ENCODE assay signal across 9 cellular contexts in genomic region chr1:26305667-26306289, GRCh38. TPM values are rescaled to one million over a fixed set of nuclear protein-coding genes. Genes with fewer than 3 reads are reported as not detected.
DNase-seq lines count a peak whose midpoint lies in the region; ATAC-seq, FAIRE-seq and TF ChIP-seq lines count a peak whose summit lies in the region.
"Had no signal": no experiment of that assay in that cellular context is flagged by ENCODE, and none has a peak within 500 bp of the region (broad histone marks: within the 10 kb centered on the region; RNA-seq: fewer than 3 reads in every experiment).

No MANE protein-coding gene starts in this region.

- POLR2A ChIA-PET in CD4-positive, alpha-beta memory T cell (lab: Charles Lee; ENCODE audit: partially characterized antibody): interaction anchor here (1.4 to 38.6 kb wide), 5 partner anchors 6 to 70 kb away, joined by 4 to 3358 read pairs (median 13); partner anchors contain the start of genes CD52, SH3BGRL3 and UBXN11
- POLR2A ChIA-PET in activated B cell treated with CpG ODN at 0.5 μM for 24 hours (lab: Charles Lee): interaction anchor here (1.3 to 4.0 kb wide), 4 partner anchors 9 to 15 kb away, joined by 4 to 76 read pairs (median 17); no protein-coding TSS in a partner anchor

- H3K27ac ChIP-seq in CD4-positive, alpha-beta memory T cell (ENCODE audit: low read depth, low read length): peak overlapping the region; percentile 74
- H3K27ac ChIP-seq in keratinocyte (ENCODE audit: control insufficient read depth, insufficient read depth, low read length) (peak overlapping the region; percentile 85), thoracic aorta (peak overlapping the region; percentile 34 to 45)

- peaks cover 3% of the 10 kb centered on the region for H3K79me2 ChIP-seq in keratinocyte (ENCODE audit: control insufficient read depth, insufficient read depth, low read length)

- peaks cover 25 to 39% (median 32%) of the 10 kb centered on the region in 4 donors for H3K4me1 Mint-ChIP-seq in CD4-positive, alpha-beta memory T cell
- H3K4me1 Mint-ChIP-seq in activated B cell treated with CpG ODN at 0.5 μM for 24 hours: peaks cover 28% of the 10 kb centered on the region

- H3K4me3 ChIP-seq in CD4-positive, alpha-beta memory T cell (ENCODE audit: low read length in 2 of 2): peak overlapping the region; percentile 69 to 86
- peak overlapping the region; percentile 80 to 99 (median 97) for H3K4me3 ChIP-seq in keratinocyte (ENCODE audit: control insufficient read depth in 2 of 3, extremely low read depth in 1 of 3, insufficient read depth in 2 of 3, low read depth in 1 of 3, low read length in 3 of 3)
- peak overlapping the region; percentile 80 for H3K4me3 ChIP-seq in thoracic aorta

- no peaks in the 10 kb centered on the region for H3K27me3 Mint-ChIP-seq in CD4-positive, alpha-beta memory T cell
- no peaks in the 10 kb centered on the region for H3K27me3 Mint-ChIP-seq in activated B cell treated with CpG ODN at 0.5 μM for 24 hours

- H3K9ac ChIP-seq in keratinocyte (ENCODE audit: control insufficient read depth, extremely low read depth, insufficient read depth, low read length): peak overlapping the region; percentile 90

- no peaks in the 10 kb centered on the region for H3K27me3 ChIP-seq in CD4-positive, alpha-beta memory T cell (ENCODE audit: insufficient read depth, low read length)
- H3K27me3 ChIP-seq in keratinocyte (ENCODE audit: control insufficient read depth, extremely low read depth, insufficient read depth, low read length) (no peaks in the 10 kb centered on the region), thoracic aorta (replicated peaks; ENCODE audit: insufficient read depth) (no peaks in the 10 kb centered on the region)

- peaks cover 0 to 3% of the 10 kb centered on the region in 2 donors for H3K36me3 Mint-ChIP-seq in CD4-positive, alpha-beta memory T cell
- peaks cover 4% of the 10 kb centered on the region for H3K36me3 Mint-ChIP-seq in activated B cell treated with CpG ODN at 0.5 μM for 24 hours (ENCODE audit: low read depth)

- H3K4me2 ChIP-seq in keratinocyte (ENCODE audit: control insufficient read depth, extremely low read depth, insufficient read depth, low read depth, low read length): peak overlapping the region; percentile 92

- no peaks in the 10 kb centered on the region for H3K9me1 ChIP-seq in keratinocyte (ENCODE audit: control insufficient read depth, extremely low read depth, insufficient read depth, low read length)

- H4K20me1 ChIP-seq in keratinocyte (ENCODE audit: control insufficient read depth, extremely low read depth, insufficient read depth, low read length): no peaks in the 10 kb centered on the region

- H3K9me3 ChIP-seq in CD4-positive, alpha-beta memory T cell (ENCODE audit: control insufficient read depth in 1 of 2, low read length in 2 of 2): no peaks in the 10 kb centered on the region
- H3K9me3 ChIP-seq in keratinocyte (ENCODE audit: control insufficient read depth, low read depth, low read length) (no peaks in the 10 kb centered on the region), thoracic aorta (no peaks in the 10 kb centered on the region)

- TF ChIP-seq CTCF in activated B cell treated with CpG ODN at 0.5 μM for 24 hours (IDR thresholded peaks at IDR 0.05) (no peak), keratinocyte (optimal IDR thresholded peaks at IDR 0.05 in 1 of 3, IDR thresholded peaks at IDR 0.05 in 1 of 3, conservative IDR thresholded peaks at IDR 0.05 in 1 of 3; ENCODE audit: extremely low read depth in 1 of 3, insufficient read depth in 2 of 3, low read length in 3 of 3) (no peak), thoracic aorta (IDR thresholded peaks at IDR 0.05) (no peak)

- H3K36me3 ChIP-seq in CD4-positive, alpha-beta memory T cell (ENCODE audit: insufficient read depth, low read length): no peaks in the 10 kb centered on the region
- H3K36me3 ChIP-seq in keratinocyte (ENCODE audit: control insufficient read depth in 2 of 2, extremely low read depth in 1 of 2, insufficient read depth in 2 of 2, low read length in 2 of 2): no peaks in the 10 kb centered on the region
- H3K36me3 ChIP-seq in thoracic aorta: peaks cover 2% of the 10 kb centered on the region

- no peak for DNase-seq in CD4-positive, alpha-beta memory T cell
- DNase-seq in activated B cell treated with CpG ODN at 0.5 μM for 24 hours (no peak), keratinocyte (ENCODE audit: low read depth, low spot score) (no peak), thoracic aorta (ENCODE audit: low spot score) (no peak), SK-N-DZ (ENCODE audit: low spot score) (no peak), kidney tubule cell (ENCODE audit: low spot score) (no peak)

- peak overlapping the region; percentile 99 for H2AFZ ChIP-seq in keratinocyte (ENCODE audit: control insufficient read depth, low read length)

- peak overlapping the region; percentile 92 to 99 (median 98) for H3K27ac Mint-ChIP-seq in CD4-positive, alpha-beta memory T cell
- H3K27ac Mint-ChIP-seq in activated B cell treated with CpG ODN at 0.5 μM for 24 hours: peak overlapping the region; percentile 94

- no peak for FAIRE-seq in keratinocyte (lab: Jason Lieb, UNC)

- H3K9me3 Mint-ChIP-seq in CD4-positive, alpha-beta memory T cell: peaks cover 0 to 2% (median 0%) of the 10 kb centered on the region in 8 donors
- no peaks in the 10 kb centered on the region for H3K9me3 Mint-ChIP-seq in activated B cell treated with CpG ODN at 0.5 μM for 24 hours

- intact Hi-C loops in CD4-positive, alpha-beta memory T cell (cut with micrococcal nuclease): loop anchor here (1.0 kb wide), 1 partner anchor 168 kb away; no protein-coding TSS in a partner anchor
- intact Hi-C loops in activated B cell treated with CpG ODN at 0.5 μM for 24 hours (cut with micrococcal nuclease): loop anchor here (1.0 kb wide), 2 partner anchors 10 to 16 kb away; no protein-coding TSS in a partner anchor

- H3K4me3 Mint-ChIP-seq in CD4-positive, alpha-beta memory T cell: peak overlapping the region; percentile 95 to 99 (median 98)
- peak overlapping the region; percentile 99 for H3K4me3 Mint-ChIP-seq in activated B cell treated with CpG ODN at 0.5 μM for 24 hours

- ATAC-seq in HG03060 (IDR thresholded peaks at IDR 0.05; ENCODE audit: low read depth, unreplicated experiment) (peak; percentile 3), activated B cell treated with CpG ODN at 0.5 μM for 24 hours (ENCODE audit: low read depth) (no peak), thoracic aorta (ENCODE audit: insufficient number of reproducible peaks, low FRiP score, low read depth) (no peak), HG02938 (IDR thresholded peaks at IDR 0.05; ENCODE audit: unreplicated experiment) (no peak)

- dilution Hi-C loops in keratinocyte (cut with MboI; ENCODE audit: extremely low pct_ligation_motif_present, low sequenced_read_pairs): no loop called here

- peaks cover 42% of the 10 kb centered on the region for H3K4me1 ChIP-seq in CD4-positive, alpha-beta memory T cell (ENCODE audit: insufficient read depth, low read length)
- H3K4me1 ChIP-seq in keratinocyte (ENCODE audit: control insufficient read depth, extremely low read depth, insufficient read depth, low read length): peaks cover 12% of the 10 kb centered on the region
- peaks cover 7 to 12% of the 10 kb centered on the region in 2 donors for H3K4me1 ChIP-seq in thoracic aorta (ENCODE audit: control insufficient read depth in 1 of 2, low read depth in 2 of 2)

- CTCF ChIA-PET in CD4-positive, alpha-beta memory T cell (lab: Charles Lee; ENCODE audit: partially characterized antibody): interaction anchor here (1.1 to 25.6 kb wide), 3 partner anchors 9 to 22 kb away, joined by 3 to 1027 read pairs (median 128); partner anchors contain the start of genes CD52 and SH3BGRL3
- CTCF ChIA-PET in activated B cell treated with CpG ODN at 0.5 μM for 24 hours (lab: Charles Lee): interaction anchor here (1.0 kb wide), 1 partner anchor 16 kb away, joined by 3 read pairs; no protein-coding TSS in a partner anchor

RNA-seq across cellular contexts. Expression of gene UBXN11, which starts 0.7 kb away (rescaled TPM):
- total RNA-seq in CD4-positive, alpha-beta memory T cell: 100 to 1,000 TPM; 115 to 117 TPM
- 10 to 100 TPM; 13.3 to 17.4 TPM for polyA plus RNA-seq in CD4-positive, alpha-beta memory T cell
- total RNA-seq in activated B cell treated with CpG ODN at 0.5 μM for 24 hours: 35.5 and 36.9 TPM in 2 replicates
- 5.2 to 6.8 TPM (median 6.6 TPM) in 3 replicates for polyA plus RNA-seq in keratinocyte
- 6.8 TPM for polyA plus RNA-seq in keratinocyte (2011; ENCODE audit: low read depth)
- polyA plus RNA-seq in keratinocyte (2011; cell fraction: cytosol; rRNA removed): 1.5 and 2.1 TPM in 2 replicates
- 28.1 and 28.2 TPM in 2 replicates for polyA plus RNA-seq in keratinocyte (2011; cell fraction: nucleus; rRNA removed)
- polyA plus RNA-seq in keratinocyte (2012; ENCODE audit: low replicate concordance): 5.4 and 7.6 TPM in 2 replicates
- polyA minus RNA-seq in keratinocyte: 2.7 to 6.8 TPM (median 4.3 TPM) in 3 replicates
- polyA minus RNA-seq in keratinocyte (2011; cell fraction: cytosol; rRNA and poly(A)+ RNA removed): 3.1 TPM
- 3.5 and 4.0 TPM in 2 replicates for polyA minus RNA-seq in keratinocyte (2011; cell fraction: nucleus; rRNA and poly(A)+ RNA removed)
- 10 to 100 TPM in 1 of 2 donors, 1 to 10 TPM in 1; 9.6 to 23.2 TPM for total RNA-seq in thoracic aorta
- 4.8 and 5.1 TPM in 2 replicates for polyA plus RNA-seq in SK-N-DZ (2014; cell fraction: cytosol; rRNA removed)
- 52.0 and 62.5 TPM in 2 replicates for polyA plus RNA-seq in SK-N-DZ (2014; cell fraction: nucleus; rRNA removed)

RNA-seq across cellular contexts. Expression of gene CD52, which starts 12.0 kb away (rescaled TPM):
- 1,000 to 10,000 TPM; 1,302 to 1,324 TPM for total RNA-seq in CD4-positive, alpha-beta memory T cell
- polyA plus RNA-seq in CD4-positive, alpha-beta memory T cell: over 10,000 TPM in 1 of 2 donors, 1,000 to 10,000 TPM in 1; 8,660 to 12,303 TPM
- total RNA-seq in activated B cell treated with CpG ODN at 0.5 μM for 24 hours: 449 and 499 TPM in 2 replicates
- polyA plus RNA-seq in keratinocyte: 0.22 to 0.27 TPM in 2 of 3 replicates, not detected in the other
- not detected for polyA plus RNA-seq in keratinocyte (2011; ENCODE audit: low read depth)
- polyA plus RNA-seq in keratinocyte (2011; cell fraction: cytosol; rRNA removed): not detected in 2 replicates
- polyA plus RNA-seq in keratinocyte (2011; cell fraction: nucleus; rRNA removed): not detected in 2 replicates
- 0.69 TPM in 1 of 2 replicates, not detected in the other for polyA plus RNA-seq in keratinocyte (2012; ENCODE audit: low replicate concordance)
- 1.5 TPM in 1 of 3 replicates, not detected in the others for polyA minus RNA-seq in keratinocyte
- not detected for polyA minus RNA-seq in keratinocyte (2011; cell fraction: cytosol; rRNA and poly(A)+ RNA removed)
- not detected in 2 replicates for polyA minus RNA-seq in keratinocyte (2011; cell fraction: nucleus; rRNA and poly(A)+ RNA removed)
- 1 to 10 TPM in 1 of 2 donors, not detected in 1; 2.7 TPM for total RNA-seq in thoracic aorta
- polyA plus RNA-seq in SK-N-DZ (2014; cell fraction: cytosol; rRNA removed): not detected in 2 replicates
- not detected in 2 replicates for polyA plus RNA-seq in SK-N-DZ (2014; cell fraction: nucleus; rRNA removed)
- total RNA-seq: HT1080 had no signal

RNA-seq across cellular contexts. Expression of gene SH3BGRL3, which starts 25.9 kb away (rescaled TPM):
- total RNA-seq in CD4-positive, alpha-beta memory T cell: 100 to 1,000 TPM; 293 to 305 TPM
- polyA plus RNA-seq in CD4-positive, alpha-beta memory T cell: 1,000 to 10,000 TPM in 1 of 2 donors, 100 to 1,000 TPM in 1; 979 to 1,531 TPM
- 265 and 285 TPM in 2 replicates for total RNA-seq in activated B cell treated with CpG ODN at 0.5 μM for 24 hours
- 175 to 234 TPM (median 196 TPM) in 3 replicates for polyA plus RNA-seq in keratinocyte
- polyA plus RNA-seq in keratinocyte (2011; ENCODE audit: low read depth): 246 TPM
- polyA plus RNA-seq in keratinocyte (2011; cell fraction: cytosol; rRNA removed): 423 and 444 TPM in 2 replicates
- polyA plus RNA-seq in keratinocyte (2011; cell fraction: nucleus; rRNA removed): 84.2 and 96.0 TPM in 2 replicates
- polyA plus RNA-seq in keratinocyte (2012; ENCODE audit: low replicate concordance): 453 and 651 TPM in 2 replicates
- polyA minus RNA-seq in keratinocyte: 286 to 540 TPM (median 528 TPM) in 3 replicates
- 456 TPM for polyA minus RNA-seq in keratinocyte (2011; cell fraction: cytosol; rRNA and poly(A)+ RNA removed)
- 61.4 and 74.5 TPM in 2 replicates for polyA minus RNA-seq in keratinocyte (2011; cell fraction: nucleus; rRNA and poly(A)+ RNA removed)
- 100 to 1,000 TPM in 1 of 2 donors, 10 to 100 TPM in 1; 79.2 to 137 TPM for total RNA-seq in thoracic aorta
- polyA plus RNA-seq in SK-N-DZ (2014; cell fraction: cytosol; rRNA removed): 9.1 and 15.6 TPM in 2 replicates
- polyA plus RNA-seq in SK-N-DZ (2014; cell fraction: nucleus; rRNA removed): 4.0 and 8.9 TPM in 2 replicates

RNA-seq across cellular contexts. Expression of gene CRYBG2, which starts 48.2 kb away (rescaled TPM):
- total RNA-seq in CD4-positive, alpha-beta memory T cell: 1 to 10 TPM; 5.7 to 6.7 TPM
- polyA plus RNA-seq in CD4-positive, alpha-beta memory T cell: 1 to 10 TPM in 1 of 2 donors, under 1 TPM in 1; 0.27 to 3.8 TPM
- 0.27 and 0.86 TPM in 2 replicates for total RNA-seq in activated B cell treated with CpG ODN at 0.5 μM for 24 hours
- 6.0 to 15.5 TPM (median 7.9 TPM) in 3 replicates for polyA plus RNA-seq in keratinocyte
- 27.9 TPM for polyA plus RNA-seq in keratinocyte (2011; ENCODE audit: low read depth)
- 3.1 and 7.3 TPM in 2 replicates for polyA plus RNA-seq in keratinocyte (2011; cell fraction: cytosol; rRNA removed)
- polyA plus RNA-seq in keratinocyte (2011; cell fraction: nucleus; rRNA removed): 28.6 and 33.8 TPM in 2 replicates
- 12.0 and 50.5 TPM in 2 replicates for polyA plus RNA-seq in keratinocyte (2012; ENCODE audit: low replicate concordance)
- 11.2 to 30.9 TPM (median 17.2 TPM) in 3 replicates for polyA minus RNA-seq in keratinocyte
- polyA minus RNA-seq in keratinocyte (2011; cell fraction: cytosol; rRNA and poly(A)+ RNA removed): 20.1 TPM
- 27.2 and 40.2 TPM in 2 replicates for polyA minus RNA-seq in keratinocyte (2011; cell fraction: nucleus; rRNA and poly(A)+ RNA removed)
- not detected for total RNA-seq in thoracic aorta
- not detected in 2 replicates for polyA plus RNA-seq in SK-N-DZ (2014; cell fraction: cytosol; rRNA removed)
- polyA plus RNA-seq in SK-N-DZ (2014; cell fraction: nucleus; rRNA removed): not detected in 2 replicates

Comparison
In these comparisons a context has a peak if more than half of its experiments do, and no peak if none do; other contexts are left out.
1. RNA of gene CD52, which starts 12.0 kb away (total RNA-seq): 1,302 to 1,324 TPM in CD4-positive, alpha-beta memory T cell and 449 to 499 TPM in activated B cell treated with CpG ODN at 0.5 μM for 24 hours; 2.7 TPM in thoracic aorta; every median in the first group is over 100 times any median in the second.
2. Peak in every context shown above with its lines, with median percentiles within 50 percentile points of each other: H3K27ac ChIP-seq and H3K4me3 ChIP-seq.